ENCODE assay signal across 1 cellular context in genomic region chr20:56634307-56634706, GRCh38.
TF ChIP-seq lines count a peak whose summit lies in the region.

No MANE protein-coding gene starts in this region.

TF ChIP-seq in A549, 52 proteins besides CTCF, POLR2A, EP300 and RAD21 (continued from another document):
- TF ChIP-seq JUN (IDR thresholded peaks at IDR 0.05): no peak
- no peak for TF ChIP-seq POLR2AphosphoS2 (conservative IDR thresholded peaks at IDR 0.05; ENCODE audit: low read length)
- TF ChIP-seq ATOH8 (CRISPR knock-in tag; IDR thresholded peaks at IDR 0.05; ENCODE audit: low read depth): no peak
- no peak for TF ChIP-seq EHF (CRISPR knock-in tag; IDR thresholded peaks at IDR 0.05)
